10 cellular contexts compared by ENCODE assay signal in the genomic region with DNA sequence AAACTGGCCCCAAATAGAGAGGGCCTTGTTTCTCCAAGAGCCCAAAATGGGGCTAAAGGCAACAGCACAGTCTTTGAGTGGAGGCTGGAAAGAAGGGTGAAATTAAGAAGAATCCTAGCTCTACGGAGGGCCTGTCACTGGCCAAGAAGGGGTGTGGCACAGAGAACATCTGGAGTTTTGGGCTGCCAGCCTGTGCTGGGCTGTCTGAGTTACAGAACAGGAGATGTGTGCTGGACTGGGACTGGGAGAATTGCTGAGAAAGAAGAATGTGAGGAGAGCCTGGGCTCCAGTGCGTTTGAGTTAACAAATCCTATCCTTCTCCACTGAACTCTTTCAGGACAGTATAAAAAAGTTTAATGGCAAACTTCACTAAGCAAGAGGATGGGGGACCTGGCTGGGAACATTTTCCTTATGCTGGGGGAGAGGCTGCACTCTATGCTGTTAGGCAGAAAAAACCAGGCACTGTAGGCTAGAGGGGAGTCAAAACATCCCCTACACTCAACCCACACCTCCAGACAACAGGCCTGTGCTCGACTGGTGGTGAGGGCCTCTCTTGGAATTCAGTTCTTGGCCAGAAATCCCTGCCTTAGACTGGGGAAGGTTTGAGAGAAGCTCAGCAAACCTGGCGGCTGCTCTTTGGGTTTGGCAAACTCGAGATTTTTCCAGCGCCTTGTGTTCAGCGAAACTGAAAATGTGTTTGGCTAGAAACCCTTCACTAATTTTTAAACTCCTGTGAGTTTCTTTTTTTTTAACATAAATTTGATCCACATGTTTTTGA.
A peak's percentile ranks its signal among the peaks of the same experiment; 100 is the strongest.
DNase-seq lines count a peak whose midpoint lies in the region; ATAC-seq and TF ChIP-seq lines count a peak whose summit lies in the region.
"Had no signal": no experiment of that assay in that cellular context is flagged by ENCODE, and none has a peak within 500 bp of the region (broad histone marks: within the 10 kb centered on the region; RNA-seq: fewer than 3 reads in every experiment).

No MANE protein-coding gene starts in this region.

- H3K27me3 ChIP-seq in muscle layer of duodenum (ENCODE audit: low read depth, low read length) (no peaks in the 10 kb centered on the region), uterus (no peaks in the 10 kb centered on the region)

- H3K4me3 ChIP-seq in SK-N-MC (peak overlapping the region; percentile 59), foreskin fibroblast (ENCODE audit: low read depth in 1 of 2, low read length in 2 of 2) (peak overlapping the region in 1 of 2 donors; percentile 14), muscle layer of duodenum (ENCODE audit: low read depth in 1 of 2, low read length in 2 of 2) (no peak overlapping the region), uterus (no peak overlapping the region)

- no peaks in the 10 kb centered on the region for H3K9me3 ChIP-seq in SK-N-MC (ENCODE audit: low read depth, low read length)
- no peaks in the 10 kb centered on the region for H3K9me3 ChIP-seq in muscle layer of duodenum (ENCODE audit: control insufficient read depth in 1 of 2, low read length in 2 of 2)
- H3K9me3 ChIP-seq in uterus: no peaks in the 10 kb centered on the region

- ATAC-seq in HG03025 (IDR thresholded peaks at IDR 0.05; ENCODE audit: low FRiP score, unreplicated experiment) (no peak), GM21390 (IDR thresholded peaks at IDR 0.05; ENCODE audit: unreplicated experiment) (no peak)

- TF ChIP-seq POLR2A in uterus (IDR thresholded peaks at IDR 0.05): no peak

- H3K27ac ChIP-seq in SK-N-MC: peak overlapping the region; percentile 96
- peak overlapping the region; percentile 7 for H3K27ac ChIP-seq in muscle layer of duodenum (ENCODE audit: low read length)
- H3K27ac ChIP-seq in uterus: peak overlapping the region; percentile 80 to 87

- peak overlapping the region; percentile 52 for H3K9ac ChIP-seq in SK-N-MC (ENCODE audit: insufficient read length)

- intact Hi-C loops in uterus (cut with DNase I; ENCODE audit: low total_unique reads): no loop called here

- H3K36me3 ChIP-seq in SK-N-MC (ENCODE audit: insufficient read depth, low read length) (no peaks in the 10 kb centered on the region), muscle layer of duodenum (ENCODE audit: control insufficient read depth in 1 of 2, insufficient read depth in 2 of 2, low read length in 2 of 2) (no peaks in the 10 kb centered on the region), uterus (no peaks in the 10 kb centered on the region)

- H3K4me1 ChIP-seq in muscle layer of duodenum (ENCODE audit: control insufficient read depth in 1 of 2, insufficient read depth in 2 of 2, low read length in 2 of 2): peaks cover 0 to 19% of the 10 kb centered on the region in 2 donors
- no peaks in the 10 kb centered on the region for H3K4me1 ChIP-seq in uterus

- TF ChIP-seq CTCF in foreskin fibroblast (IDR thresholded peaks at IDR 0.05; ENCODE audit: low read depth, low read length): no peak
- TF ChIP-seq CTCF in uterus (IDR thresholded peaks at IDR 0.05): no peak

- DNase-seq in SK-N-MC (ENCODE audit: low read depth, low spot score) (no peak), foreskin fibroblast (peak; percentile 62 to 87), uterus (peak; percentile 76 to 85)
- no peak for DNase-seq in activated CD4-positive, alpha-beta T cell treated with anti-CD3 and anti-CD28 coated beads, Interleukin-2, amount 50 U/mL, for 4 hours
- DNase-seq: activated effector memory CD4-positive, alpha-beta T cell treated with anti-CD3 and anti-CD28 coated beads, Interleukin-2, amount 50 U/mL, for 16 hours; GDM1; NCI-H2029 treated with DMSO at 0.1 percent for 48 hours had no signal

Comparison
In these comparisons a context has a peak if more than half of its experiments do, and no peak if none do; other contexts are left out.
1. DNase-seq: peak in foreskin fibroblast (2 of 2) and uterus (2 of 2); none in SK-N-MC (single experiment) and activated CD4-positive, alpha-beta T cell treated with anti-CD3 and anti-CD28 coated beads, Interleukin-2, amount 50 U/mL, for 4 hours (0 of 2).
2. H3K27ac ChIP-seq: peak in every context shown above with its lines; median percentile 96 in SK-N-MC; 84 in uterus; 7 in muscle layer of duodenum.